16 cellular contexts compared by ENCODE assay signal in the genomic region with DNA sequence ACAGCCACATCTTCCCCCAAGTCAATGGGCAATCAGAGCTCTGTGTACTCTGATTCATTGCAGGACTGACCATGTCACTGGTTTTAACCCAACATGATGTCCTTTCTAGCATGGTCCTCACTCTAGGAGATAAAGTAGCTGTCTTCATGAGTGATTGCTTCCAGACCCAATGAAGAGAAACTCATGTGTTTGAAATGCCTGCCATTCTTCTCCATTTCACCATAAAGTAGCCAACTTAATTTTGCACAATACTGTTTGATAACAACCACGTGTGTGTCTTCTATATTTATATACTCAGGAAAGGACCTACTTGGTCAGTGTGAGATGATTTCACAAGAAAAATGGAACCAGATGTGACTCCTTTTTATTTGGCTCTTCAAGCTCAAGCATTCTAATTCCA.
DNase-seq lines count a peak whose midpoint lies in the region; ATAC-seq and TF ChIP-seq lines count a peak whose summit lies in the region.
"Had no signal": no experiment of that assay in that cellular context is flagged by ENCODE, and none has a peak within 500 bp of the region (broad histone marks: within the 10 kb centered on the region; RNA-seq: fewer than 3 reads in every experiment).

No MANE protein-coding gene starts in this region.

- H3K4me1 ChIP-seq in gastroesophageal sphincter: no peaks in the 10 kb centered on the region

- TF ChIP-seq CTCF in gastroesophageal sphincter (IDR thresholded peaks at IDR 0.05) (no peak), GM20000 (IDR thresholded peaks at IDR 0.05; ENCODE audit: extremely low read depth, missing control alignments) (no peak)

- no peaks in the 10 kb centered on the region for H3K27me3 ChIP-seq in gastroesophageal sphincter

- ATAC-seq in gastroesophageal sphincter: peak; percentile 57
- no peak for ATAC-seq in HG03460 (IDR thresholded peaks at IDR 0.05; ENCODE audit: unreplicated experiment)
- ATAC-seq: Right ventricle myocardium inferior had no signal

- TF ChIP-seq POLR2A in gastroesophageal sphincter (IDR thresholded peaks at IDR 0.05): no peak

- no peak overlapping the region for H3K4me3 ChIP-seq in gastroesophageal sphincter

- H3K9me3 ChIP-seq in gastroesophageal sphincter: no peaks in the 10 kb centered on the region

- WGBS in gastroesophageal sphincter (ENCODE audit: low coverage in 1 of 2), 2 donors: 18 to 67% methylated on average over 1 of the region's 1 CpG

- peak; percentile 44 for DNase-seq in GM03348 (ENCODE audit: low spot score)
- DNase-seq in epidermal melanocyte (ENCODE audit: insufficient read length, low spot score): peak; percentile 48
- DNase-seq in DMS53 treated with DMSO at 0.1 percent for 48 hours (lab: John Stamatoyannopoulos, UW; ENCODE audit: unreplicated experiment): no peak
- no peak for DNase-seq in GM20000 (ENCODE audit: low spot score)
- no peak for DNase-seq in stimulated activated naive CD4-positive, alpha-beta T cell (lab: John Stamatoyannopoulos, UW)
- DNase-seq: Calu3, DMS79, GDM1, Kasumi-1, NCI-H1930, NCI-H2171, NCI-H446 treated with DMSO at 0.1 percent for 48 hours, NCI-H82 had no signal

- TF ChIP-seq EP300 in gastroesophageal sphincter (IDR thresholded peaks at IDR 0.05): no peak

- H3K27ac ChIP-seq in gastroesophageal sphincter: no peak overlapping the region

- no peaks in the 10 kb centered on the region for H3K36me3 ChIP-seq in gastroesophageal sphincter

Comparison
In these comparisons a context has a peak if more than half of its experiments do, and no peak if none do; other contexts are left out.
1. DNase-seq: peak in GM03348 (single experiment) and epidermal melanocyte (single experiment); none in DMS53 treated with DMSO at 0.1 percent for 48 hours (single experiment), GM20000 (single experiment) and stimulated activated naive CD4-positive, alpha-beta T cell (0 of 6).